ENCODE assay signal across 8 cellular contexts in the genomic region with DNA sequence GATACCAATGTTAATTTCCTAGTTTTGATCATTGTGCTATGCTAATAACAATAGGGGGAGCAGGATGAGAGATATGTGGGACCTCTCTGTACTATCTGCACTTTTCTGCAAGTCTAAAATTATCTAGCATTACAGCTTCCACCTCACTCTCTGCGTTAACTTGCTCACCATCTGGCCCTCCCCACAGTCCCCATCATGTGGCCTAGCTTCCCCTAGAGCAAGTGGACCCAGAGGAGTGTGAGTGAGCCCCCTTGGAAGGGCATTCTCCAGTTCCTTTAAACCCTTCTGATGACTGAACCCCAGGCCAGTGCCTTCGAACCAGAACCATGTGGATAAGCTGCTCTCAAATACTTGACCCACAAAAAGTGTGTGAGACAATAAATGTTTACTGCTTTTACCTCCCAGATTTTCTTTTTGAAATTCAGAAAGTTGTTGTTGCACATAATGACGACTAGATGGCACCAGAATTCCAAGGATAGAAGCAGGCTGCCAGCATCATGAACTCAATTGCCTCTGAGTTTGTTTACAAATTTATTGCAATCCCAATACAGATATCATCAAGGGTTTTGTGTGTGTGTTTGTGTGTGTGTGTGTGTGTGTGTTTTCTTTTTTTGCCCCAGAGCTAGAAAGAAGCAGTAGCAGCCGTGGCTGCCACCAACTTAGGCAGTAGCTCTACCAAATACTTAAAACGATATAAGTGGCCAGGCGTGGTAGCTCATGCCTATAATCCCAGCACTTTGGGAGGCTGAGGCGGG. TPM values are rescaled to one million over a fixed set of nuclear protein-coding genes. Genes with fewer than 3 reads are reported as not detected.
A peak's percentile ranks its signal among the peaks of the same experiment; 100 is the strongest.
DNase-seq lines count a peak whose midpoint lies in the region; ATAC-seq and TF ChIP-seq lines count a peak whose summit lies in the region.

No MANE protein-coding gene starts in this region.

- no peaks in the 10 kb centered on the region for H3K9me3 ChIP-seq in OCI-LY3 (ENCODE audit: insufficient read depth, low read length)

- H3K4me3 Mint-ChIP-seq in mesothelial cell of epicardium: no peak overlapping the region

- no peaks in the 10 kb centered on the region for H3K79me2 ChIP-seq in OCI-LY3 (ENCODE audit: low read length)

- H2AFZ ChIP-seq in OCI-LY3 (ENCODE audit: low read depth, low read length): peak overlapping the region; percentile 35; the same call in 1 of the 2 replicates

- no peak overlapping the region for H3K27ac ChIP-seq in OCI-LY3 (ENCODE audit: low read length)

- no peak overlapping the region for H3K9ac ChIP-seq in OCI-LY3 (ENCODE audit: low read length)

- peaks cover 6% of the 10 kb centered on the region; the same call in 1 of the 2 replicates for H3K4me1 ChIP-seq in OCI-LY3 (ENCODE audit: low read length)

- H3K27me3 ChIP-seq in OCI-LY3 (ENCODE audit: low read depth, low read length): peaks cover 47% of the 10 kb centered on the region

- no peaks in the 10 kb centered on the region for H3K9me3 Mint-ChIP-seq in mesothelial cell of epicardium

- H3K27me3 Mint-ChIP-seq in mesothelial cell of epicardium (ENCODE audit: low read depth): peaks cover 52% of the 10 kb centered on the region

- H4K20me1 ChIP-seq in OCI-LY3 (ENCODE audit: insufficient read depth, low read length): no peaks in the 10 kb centered on the region

- peak; percentile 93 for TF ChIP-seq CTCF in OCI-LY3 (IDR thresholded peaks at IDR 0.05; ENCODE audit: low read depth, low read length)
- TF ChIP-seq CTCF in mesothelial cell of epicardium (IDR thresholded peaks at IDR 0.05; ENCODE audit: unreplicated experiment): peak; percentile 75

- no peak overlapping the region for H3K4me3 ChIP-seq in OCI-LY3 (ENCODE audit: low read length)

- no peak for ATAC-seq in GM19467 (IDR thresholded peaks at IDR 0.05; ENCODE audit: unreplicated experiment)
- no peak for ATAC-seq in GM18498 (IDR thresholded peaks at IDR 0.05; ENCODE audit: unreplicated experiment)
- ATAC-seq in GM18870 (IDR thresholded peaks at IDR 0.05; ENCODE audit: unreplicated experiment): no peak

- no peaks in the 10 kb centered on the region for H3K36me3 Mint-ChIP-seq in mesothelial cell of epicardium

- no peak overlapping the region for H3K27ac Mint-ChIP-seq in mesothelial cell of epicardium

- no peaks in the 10 kb centered on the region for H3K36me3 ChIP-seq in OCI-LY3 (replicated peaks; ENCODE audit: low read depth, low read length)

- peak overlapping the region; percentile 35 for H3K4me2 ChIP-seq in OCI-LY3 (ENCODE audit: low read length)

- no peaks in the 10 kb centered on the region for H3K4me1 Mint-ChIP-seq in mesothelial cell of epicardium

- DNase-seq in DMS153 (lab: John Stamatoyannopoulos, UW): peak; percentile 37
- peak; percentile 83 for DNase-seq in HT-29 (ENCODE audit: low spot score)
- DNase-seq in dermis blood vessel endothelial cell: peak; percentile 72
- no peak for DNase-seq in mesothelial cell of epicardium (ENCODE audit: low spot score in 2 of 2, unreplicated experiment in 2 of 2)

RNA-seq across cellular contexts. Expression of a gene that starts 49.0 kb away (rescaled TPM):
- total RNA-seq in HT-29 (2014; rRNA removed; shearing (Covaris generic)): 9.3 and 11.9 TPM in 2 replicates
- total RNA-seq in dermis blood vessel endothelial cell (10.7 and 17.5 TPM in 2 replicates), mesothelial cell of epicardium (14.6 to 17.3 TPM (median 17.0 TPM) in 3 replicates)

RNA-seq across cellular contexts. Expression of a gene that starts 51.5 kb away (rescaled TPM):
- 9.7 and 15.2 TPM in 2 replicates for total RNA-seq in HT-29 (2014; rRNA removed; shearing (Covaris generic))
- total RNA-seq in dermis blood vessel endothelial cell: 6.5 and 8.8 TPM in 2 replicates
- 30.7 to 32.7 TPM (median 31.4 TPM) in 3 replicates for total RNA-seq in mesothelial cell of epicardium

Comparison
In these comparisons a context has a peak if more than half of its experiments do, and no peak if none do; other contexts are left out.
1. DNase-seq: peak in DMS153 (single experiment), HT-29 (single experiment) and dermis blood vessel endothelial cell (single experiment); none in mesothelial cell of epicardium (0 of 2).